33 cellular contexts compared by ENCODE assay signal in the genomic region with DNA sequence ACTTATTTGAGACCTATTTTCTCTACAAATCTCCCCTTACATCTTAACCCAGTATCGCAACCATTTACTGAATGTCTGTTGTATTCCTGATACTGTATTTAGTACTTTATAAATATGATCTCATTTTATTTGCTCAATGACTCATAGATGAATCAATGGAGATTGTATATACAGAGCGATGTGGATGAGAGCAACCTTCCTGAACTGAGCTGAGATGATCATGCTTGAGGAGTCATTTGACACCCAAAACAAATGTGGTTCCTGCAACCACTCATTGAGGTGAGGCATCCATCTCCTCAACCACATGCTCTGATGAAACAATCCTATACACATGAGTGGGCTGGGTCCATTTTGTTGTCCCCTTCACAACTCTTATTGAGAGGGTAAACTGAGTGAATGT.
DNase-seq lines count a peak whose midpoint lies in the region; ATAC-seq, FAIRE-seq and TF ChIP-seq lines count a peak whose summit lies in the region.
"Had no signal": no experiment of that assay in that cellular context is flagged by ENCODE, and none has a peak within 500 bp of the region (broad histone marks: within the 10 kb centered on the region; RNA-seq: fewer than 3 reads in every experiment).

No MANE protein-coding gene starts in this region.

- 76 to 78% methylated on average over 2 of the region's 2 CpGs for WGBS in pancreas, 2 donors
- 77 to 87% (median 78%) methylated on average over 2 of the region's 2 CpGs for WGBS in small intestine, 3 donors

- no peaks in the 10 kb centered on the region for H3K36me3 Mint-ChIP-seq in activated naive CD4-positive, alpha-beta T cell treated with anti-CD3 and anti-CD28 coated beads, Interleukin-2, amount 10 ng/mL, durations not matched to agents 7 days and 5 days
- H3K36me3 Mint-ChIP-seq: naive B cell; stimulated activated memory B cell treated with anti-CD40 and anti-IgM and Interleukin-4, amounts not matched to agents 10 μg/mL and 1 μg/mL and 100 μg/mL, for 72 hours had no signal

- H3K4me3 Mint-ChIP-seq in activated naive CD4-positive, alpha-beta T cell treated with anti-CD3 and anti-CD28 coated beads, Interleukin-2, amount 10 ng/mL, durations not matched to agents 7 days and 5 days: no peak overlapping the region
- H3K4me3 Mint-ChIP-seq: activated naive CD8-positive, alpha-beta T cell treated with anti-CD3 and anti-CD28 coated beads, Interleukin-2, amount 50 U/mL, for 24 hours; naive B cell; stimulated activated memory B cell treated with anti-CD40 and anti-IgM and Interleukin-4, amounts not matched to agents 10 μg/mL and 1 μg/mL and 100 μg/mL, for 72 hours; T-helper 17 cell had no signal

- ATAC-seq in foreskin keratinocyte (peak; percentile 85), pancreas (no peak)
- ATAC-seq: activated naive CD8-positive, alpha-beta T cell treated with anti-CD3 and anti-CD28 coated beads, Interleukin-2, amount 50 U/mL, for 24 hours; SK-N-SH treated with all-trans-retinoic acid at 6 μM for 48 hours; stimulated activated memory B cell treated with anti-CD40 and anti-IgM and Interleukin-4, amounts not matched to agents 10 μg/mL and 1 μg/mL and 100 μg/mL, for 72 hours; T-helper 17 cell had no signal

- H3K27ac ChIP-seq in foreskin keratinocyte: no peak overlapping the region
- no peak overlapping the region for H3K27ac ChIP-seq in pancreas
- H3K27ac ChIP-seq in small intestine (ENCODE audit: low read depth in 1 of 2, low read length in 1 of 2): no peak overlapping the region
- H3K27ac ChIP-seq: brain microvascular endothelial cell had no signal

- H3K9me3 Mint-ChIP-seq in activated naive CD4-positive, alpha-beta T cell treated with anti-CD3 and anti-CD28 coated beads, Interleukin-2, amount 10 ng/mL, durations not matched to agents 7 days and 5 days: peaks cover 2% of the 10 kb centered on the region

- TF ChIP-seq CTCF in foreskin keratinocyte (conservative IDR thresholded peaks at IDR 0.05) (no peak), pancreas (IDR thresholded peaks at IDR 0.05) (no peak)

- H3K4me1 Mint-ChIP-seq in activated naive CD4-positive, alpha-beta T cell treated with anti-CD3 and anti-CD28 coated beads, Interleukin-2, amount 10 ng/mL, durations not matched to agents 7 days and 5 days: no peaks in the 10 kb centered on the region
- H3K4me1 Mint-ChIP-seq: activated naive CD8-positive, alpha-beta T cell treated with anti-CD3 and anti-CD28 coated beads, Interleukin-2, amount 50 U/mL, for 24 hours; naive B cell; stimulated activated memory B cell treated with anti-CD40 and anti-IgM and Interleukin-4, amounts not matched to agents 10 μg/mL and 1 μg/mL and 100 μg/mL, for 72 hours; T-helper 17 cell had no signal

- intact Hi-C loops in pancreas (cut with DNase I): no loop called here

- H3K9me3 ChIP-seq in pancreas (no peaks in the 10 kb centered on the region), small intestine (ENCODE audit: control insufficient read depth, low read depth) (no peaks in the 10 kb centered on the region)
- H3K9me3 ChIP-seq: BE2C had no signal

- CTCF ChIA-PET in activated naive CD4-positive, alpha-beta T cell treated with anti-CD3 and anti-CD28 coated beads, Interleukin-2, amount 10 ng/mL, durations not matched to agents 7 days and 5 days (lab: Charles Lee): no interaction called here

- H3K4me3 ChIP-seq in pancreas: no peak overlapping the region
- H3K4me3 ChIP-seq in small intestine (ENCODE audit: low read depth in 1 of 2, low read length in 2 of 2): no peak overlapping the region

- H3K4me1 ChIP-seq in foreskin keratinocyte: no peaks in the 10 kb centered on the region
- H3K4me1 ChIP-seq in pancreas: no peaks in the 10 kb centered on the region
- H3K4me1 ChIP-seq in small intestine (ENCODE audit: control insufficient read depth in 2 of 2, insufficient read depth in 1 of 2, low read depth in 1 of 2, low read length in 1 of 2): no peaks in the 10 kb centered on the region
- H3K4me1 ChIP-seq: BE2C had no signal

- in situ Hi-C loops in Caki2 (cut with HindIII; ENCODE audit: low pct_unique_long_range_greater_than_20kb, low sequenced_read_pairs): no loop called here

- H3K27me3 Mint-ChIP-seq in activated naive CD4-positive, alpha-beta T cell treated with anti-CD3 and anti-CD28 coated beads, Interleukin-2, amount 10 ng/mL, durations not matched to agents 7 days and 5 days: no peaks in the 10 kb centered on the region
- H3K27me3 Mint-ChIP-seq: activated naive CD8-positive, alpha-beta T cell treated with anti-CD3 and anti-CD28 coated beads, Interleukin-2, amount 50 U/mL, for 24 hours; naive B cell; stimulated activated memory B cell treated with anti-CD40 and anti-IgM and Interleukin-4, amounts not matched to agents 10 μg/mL and 1 μg/mL and 100 μg/mL, for 72 hours; T-helper 17 cell had no signal

- no peaks in the 10 kb centered on the region for H3K27me3 ChIP-seq in foreskin keratinocyte
- H3K27me3 ChIP-seq in pancreas: no peaks in the 10 kb centered on the region
- no peaks in the 10 kb centered on the region for H3K27me3 ChIP-seq in small intestine (ENCODE audit: control insufficient read depth in 2 of 2, insufficient read depth in 2 of 2, low read length in 2 of 2)
- H3K27me3 ChIP-seq: BE2C, brain microvascular endothelial cell had no signal

- H3K36me3 ChIP-seq in pancreas (no peaks in the 10 kb centered on the region), small intestine (ENCODE audit: control insufficient read depth in 2 of 2, insufficient read depth in 2 of 2, low read length in 2 of 2) (no peaks in the 10 kb centered on the region)
- H3K36me3 ChIP-seq: BE2C, brain microvascular endothelial cell had no signal

- FAIRE-seq in pancreas (lab: Jason Lieb, UNC) (no peak), small intestine (lab: Jason Lieb, UNC) (no peak)
- FAIRE-seq: islet of Langerhans had no signal

- H3K27ac Mint-ChIP-seq in activated naive CD4-positive, alpha-beta T cell treated with anti-CD3 and anti-CD28 coated beads, Interleukin-2, amount 10 ng/mL, durations not matched to agents 7 days and 5 days: no peak overlapping the region
- H3K27ac Mint-ChIP-seq: activated naive CD8-positive, alpha-beta T cell treated with anti-CD3 and anti-CD28 coated beads, Interleukin-2, amount 50 U/mL, for 24 hours; naive B cell; stimulated activated memory B cell treated with anti-CD40 and anti-IgM and Interleukin-4, amounts not matched to agents 10 μg/mL and 1 μg/mL and 100 μg/mL, for 72 hours; T-helper 17 cell had no signal

- DNase-seq in Caki2 (ENCODE audit: low read depth) (peak; percentile 61), HS-5 (ENCODE audit: low read depth) (peak; percentile 11), SW480 (ENCODE audit: low spot score) (peak; percentile 8), foreskin keratinocyte (peak; percentile 47 to 62), pancreas (no peak), NCI-H1694 (lab: John Stamatoyannopoulos, UW) (no peak), small intestine (no peak)
- no peak for DNase-seq in activated naive CD4-positive, alpha-beta T cell treated with anti-CD3 and anti-CD28 coated beads, Interleukin-2, amount 10 ng/mL, durations not matched to agents 7 days and 5 days
- DNase-seq: activated CD4-positive, alpha-beta T cell treated with anti-CD3 and anti-CD28 coated beads, Interleukin-2, amount 50 U/mL, for 48 hours; activated naive CD8-positive, alpha-beta T cell treated with anti-CD3 and anti-CD28 coated beads, Interleukin-2, amount 50 U/mL, for 24 hours; activated T-cell treated with anti-CD3 and anti-CD28 coated beads, Interleukin-2, amount 50 U/mL, for 48 hours; BE2C; brain microvascular endothelial cell; DMS79; GDM1; glutamatergic neuron; HCEC 1CT; Karpas-422; midbrain; MV-4-11; naive B cell; NCI-H1436; NCI-H2081 treated with DMSO at 0.1 percent for 48 hours; NCI-H345; NCI-H69; nucleus accumbens; Right ventricle myocardium superior; substantia nigra; T-helper 17 cell; trophoblast cell had no signal

Comparison
In these comparisons a context has a peak if more than half of its experiments do, and no peak if none do; other contexts are left out.
1. DNase-seq: peak in Caki2 (single experiment), HS-5 (single experiment), SW480 (single experiment) and foreskin keratinocyte (2 of 2); none in activated naive CD4-positive, alpha-beta T cell treated with anti-CD3 and anti-CD28 coated beads, Interleukin-2, amount 10 ng/mL, durations not matched to agents 7 days and 5 days (single experiment), pancreas (0 of 6), NCI-H1694 (single experiment) and small intestine (single experiment).